11 cellular contexts compared by ENCODE assay signal in genomic region chr5:57184322-57184721, GRCh38. TPM values are rescaled to one million over a fixed set of nuclear protein-coding genes. Genes with fewer than 3 reads are reported as not detected.
DNase-seq lines count a peak whose midpoint lies in the region; ATAC-seq and TF ChIP-seq lines count a peak whose summit lies in the region.
"Had no signal": no experiment of that assay in that cellular context is flagged by ENCODE, and none has a peak within 500 bp of the region (broad histone marks: within the 10 kb centered on the region; RNA-seq: fewer than 3 reads in every experiment).

No MANE protein-coding gene starts in this region.

- H3K27ac Mint-ChIP-seq in activated naive CD8-positive, alpha-beta T cell, result peak overlapping the region; percentile 35
- H3K27ac Mint-ChIP-seq in activated naive CD8-positive, alpha-beta T cell treated with anti-CD3 and anti-CD28 coated beads for 36 hours, result no peak overlapping the region
- H3K27ac Mint-ChIP-seq in type B pancreatic cell, result no peak overlapping the region
- H3K27ac Mint-ChIP-seq: dendritic cell treated with granulocyte-macrophage colony-stimulating factor and Interleukin-4, amounts not matched to agents 40 ng/mL and 50 ng/mL, for 4 days had no signal

- ATAC-seq in RWPE2 (ENCODE audit: low read depth), result peak; percentile 62; the same call in 2 of the 3 replicates
- ATAC-seq in esophagus mucosa, result peak; percentile 41
- no peak for ATAC-seq in Right ventricle myocardium inferior
- ATAC-seq in HG03196 (IDR thresholded peaks at IDR 0.05; ENCODE audit: unreplicated experiment), result no peak

- no peaks in the 10 kb centered on the region for H3K9me3 Mint-ChIP-seq in activated naive CD8-positive, alpha-beta T cell (ENCODE audit: low read depth)
- no peaks in the 10 kb centered on the region for H3K9me3 Mint-ChIP-seq in activated naive CD8-positive, alpha-beta T cell treated with anti-CD3 and anti-CD28 coated beads for 36 hours
- peaks cover 4% of the 10 kb centered on the region for H3K9me3 Mint-ChIP-seq in type B pancreatic cell
- H3K9me3 Mint-ChIP-seq: dendritic cell treated with granulocyte-macrophage colony-stimulating factor and Interleukin-4, amounts not matched to agents 40 ng/mL and 50 ng/mL, for 4 days had no signal

- no peaks in the 10 kb centered on the region for H3K27me3 Mint-ChIP-seq in activated naive CD8-positive, alpha-beta T cell
- no peaks in the 10 kb centered on the region for H3K27me3 Mint-ChIP-seq in activated naive CD8-positive, alpha-beta T cell treated with anti-CD3 and anti-CD28 coated beads for 36 hours
- no peaks in the 10 kb centered on the region for H3K27me3 Mint-ChIP-seq in type B pancreatic cell
- H3K27me3 Mint-ChIP-seq: dendritic cell treated with granulocyte-macrophage colony-stimulating factor and Interleukin-4, amounts not matched to agents 40 ng/mL and 50 ng/mL, for 4 days had no signal

- peaks cover 12% of the 10 kb centered on the region for H3K36me3 Mint-ChIP-seq in activated naive CD8-positive, alpha-beta T cell
- peaks cover 62% of the 10 kb centered on the region for H3K36me3 Mint-ChIP-seq in activated naive CD8-positive, alpha-beta T cell treated with anti-CD3 and anti-CD28 coated beads for 36 hours
- peaks cover 23% of the 10 kb centered on the region for H3K36me3 Mint-ChIP-seq in type B pancreatic cell

- H3K4me1 ChIP-seq in RWPE2 (ENCODE audit: insufficient read depth, poor library complexity, severe bottlenecking), result peaks cover under 1% of the 10 kb centered on the region

- intact Hi-C loops in Right ventricle myocardium inferior (cut with DNase I), result no loop called here

- H3K4me3 Mint-ChIP-seq in activated naive CD8-positive, alpha-beta T cell, result peak overlapping the region; percentile 69
- H3K4me3 Mint-ChIP-seq in activated naive CD8-positive, alpha-beta T cell treated with anti-CD3 and anti-CD28 coated beads for 36 hours, result no peak overlapping the region
- peak overlapping the region; percentile 6 for H3K4me3 Mint-ChIP-seq in type B pancreatic cell
- H3K4me3 Mint-ChIP-seq: dendritic cell treated with granulocyte-macrophage colony-stimulating factor and Interleukin-4, amounts not matched to agents 40 ng/mL and 50 ng/mL, for 4 days had no signal

- TF ChIP-seq CTCF in RWPE2 (IDR thresholded peaks at IDR 0.05; ENCODE audit: poor library complexity, severe bottlenecking) (peak; percentile 47), type B pancreatic cell (conservative IDR thresholded peaks at IDR 0.05) (no peak)

- no peak overlapping the region for H3K27ac ChIP-seq in RWPE2 (ENCODE audit: poor library complexity, severe bottlenecking)

- no peak overlapping the region for H3K4me3 ChIP-seq in RWPE2 (ENCODE audit: severe bottlenecking)

- peaks cover 88% of the 10 kb centered on the region for H3K4me1 Mint-ChIP-seq in activated naive CD8-positive, alpha-beta T cell (ENCODE audit: low read depth)
- peaks cover 73% of the 10 kb centered on the region for H3K4me1 Mint-ChIP-seq in activated naive CD8-positive, alpha-beta T cell treated with anti-CD3 and anti-CD28 coated beads for 36 hours
- peaks cover 42% of the 10 kb centered on the region for H3K4me1 Mint-ChIP-seq in type B pancreatic cell (ENCODE audit: unreplicated experiment)

- DNase-seq in activated naive CD8-positive, alpha-beta T cell treated with anti-CD3 and anti-CD28 coated beads for 36 hours, result no peak
- DNase-seq in RWPE2 (ENCODE audit: low spot score), result no peak
- no peak for DNase-seq in type B pancreatic cell (ENCODE audit: extremely low spot score, unreplicated experiment)
- DNase-seq in Right ventricle myocardium inferior (ENCODE audit: missing footprints), result no peak
- DNase-seq in NCI-H524 treated with DMSO at 0.1 percent for 48 hours (lab: John Stamatoyannopoulos, UW), result no peak
- DNase-seq: KG1, NCI-H1930 had no signal

- H3K27me3 ChIP-seq in RWPE2 (ENCODE audit: insufficient read depth, poor library complexity, severe bottlenecking), result no peaks in the 10 kb centered on the region

- H3K9me3 ChIP-seq in RWPE2 (ENCODE audit: severe bottlenecking), result no peaks in the 10 kb centered on the region

- H3K36me3 ChIP-seq in RWPE2 (ENCODE audit: low read depth), result peaks cover 39% of the 10 kb centered on the region

RNA-seq across cellular contexts. Expression of gene GPBP1, which starts 10.5 kb away (rescaled TPM):
- total RNA-seq in activated naive CD8-positive, alpha-beta T cell treated with anti-CD3 and anti-CD28 coated beads for 36 hours, result 10 to 100 TPM; 82.2 to 84.6 TPM
- 35.1 TPM for total RNA-seq in esophagus mucosa
- 82.4 and 102 TPM in 2 replicates for total RNA-seq in type B pancreatic cell (ENCODE audit: low replicate concordance)
- 58.9 TPM for total RNA-seq in Right ventricle myocardium inferior

Comparison
In these comparisons a context has a peak if more than half of its experiments do, and no peak if none do; other contexts are left out.
1. ATAC-seq: peak in RWPE2 (single experiment) and esophagus mucosa (single experiment); none in Right ventricle myocardium inferior (single experiment) and HG03196 (single experiment).